In genomic region chr20:19757487-19757972, GRCh38 we compare ENCODE assay signal across 8 cellular contexts. TPM values are rescaled to one million over a fixed set of nuclear protein-coding genes. Genes with fewer than 3 reads are reported as not detected.
DNase-seq lines count a peak whose midpoint lies in the region; TF ChIP-seq lines count a peak whose summit lies in the region.

No MANE protein-coding gene starts in this region.

- H3K36me3 Mint-ChIP-seq in activated T-cell treated with anti-CD3 and anti-CD28 coated beads, Interleukin-2, amount 50 U/mL, for 24 hours (ENCODE audit: low read depth): no peaks in the 10 kb centered on the region
- H3K36me3 Mint-ChIP-seq in nephron progenitor cell (ENCODE audit: low read depth): peaks cover 10% of the 10 kb centered on the region

- H3K27ac Mint-ChIP-seq in activated T-cell treated with anti-CD3 and anti-CD28 coated beads, Interleukin-2, amount 50 U/mL, for 24 hours: no peak overlapping the region
- peak overlapping the region; percentile 98 for H3K27ac Mint-ChIP-seq in nephron progenitor cell

- DNase-seq in activated T-cell treated with anti-CD3 and anti-CD28 coated beads, Interleukin-2, amount 50 U/mL, for 24 hours: no peak
- DNase-seq in activated T-cell treated with anti-CD3 and anti-CD28 coated beads, Interleukin-2, amount 50 U/mL, for 1 hour: no peak
- DNase-seq in T1000 (lab: John Stamatoyannopoulos, UW): peak; percentile 17
- DNase-seq in fibroblast of villous mesenchyme (ENCODE audit: low read depth): peak; percentile 79
- peak; percentile 81 for DNase-seq in nephron progenitor cell
- no peak for DNase-seq in NCI-H1930 (lab: John Stamatoyannopoulos, UW)
- DNase-seq in cerebellar nuclear complex (lab: John Stamatoyannopoulos, UW): no peak
- DNase-seq in SIG-M5 (lab: John Stamatoyannopoulos, UW): no peak

- H3K9me3 Mint-ChIP-seq in activated T-cell treated with anti-CD3 and anti-CD28 coated beads, Interleukin-2, amount 50 U/mL, for 24 hours: no peaks in the 10 kb centered on the region
- H3K9me3 Mint-ChIP-seq in nephron progenitor cell: no peaks in the 10 kb centered on the region

- peaks cover 60% of the 10 kb centered on the region for H3K27me3 Mint-ChIP-seq in activated T-cell treated with anti-CD3 and anti-CD28 coated beads, Interleukin-2, amount 50 U/mL, for 24 hours
- H3K27me3 Mint-ChIP-seq in nephron progenitor cell (ENCODE audit: low read depth, poor library complexity): peaks cover 5% of the 10 kb centered on the region

- H3K4me3 Mint-ChIP-seq in activated T-cell treated with anti-CD3 and anti-CD28 coated beads, Interleukin-2, amount 50 U/mL, for 24 hours: peak overlapping the region; percentile 46
- peak overlapping the region; percentile 90 for H3K4me3 Mint-ChIP-seq in nephron progenitor cell

- peaks cover 2% of the 10 kb centered on the region for H3K4me1 Mint-ChIP-seq in activated T-cell treated with anti-CD3 and anti-CD28 coated beads, Interleukin-2, amount 50 U/mL, for 24 hours (ENCODE audit: low read depth)
- H3K4me1 Mint-ChIP-seq in nephron progenitor cell: peaks cover 68% of the 10 kb centered on the region

- TF ChIP-seq CTCF in fibroblast of villous mesenchyme (IDR thresholded peaks at IDR 0.05; ENCODE audit: insufficient read depth, low read depth, low read length) (no peak), nephron progenitor cell (IDR thresholded peaks at IDR 0.05) (no peak)

- peak overlapping the region; percentile 85 for H3K4me3 ChIP-seq in fibroblast of villous mesenchyme (ENCODE audit: low read depth, low read length)

RNA-seq across cellular contexts. Expression of gene RIN2, which starts 0.5 kb away (rescaled TPM):
- total RNA-seq in fibroblast of villous mesenchyme: 57.7 and 102 TPM in 2 replicates

Comparison
In these comparisons a context has a peak if more than half of its experiments do, and no peak if none do; other contexts are left out.
1. DNase-seq: peak in T1000 (single experiment), fibroblast of villous mesenchyme (single experiment) and nephron progenitor cell (single experiment); none in activated T-cell treated with anti-CD3 and anti-CD28 coated beads, Interleukin-2, amount 50 U/mL, for 24 hours (single experiment), activated T-cell treated with anti-CD3 and anti-CD28 coated beads, Interleukin-2, amount 50 U/mL, for 1 hour (single experiment), NCI-H1930 (0 of 2), cerebellar nuclear complex (0 of 2) and SIG-M5 (single experiment).